In genomic region chr2:85601771-85602475, GRCh38 we compare ENCODE assay signal across 1 cellular context.
A peak's percentile ranks its signal among the peaks of the same experiment; 100 is the strongest.
TF ChIP-seq lines count a peak whose summit lies in the region.

No MANE protein-coding gene starts in this region.

TF ChIP-seq in HepG2, 621 proteins besides CTCF, POLR2A, EP300 and RAD21 (continued from another document and continues in another):
- TF ChIP-seq, protein P1, sequence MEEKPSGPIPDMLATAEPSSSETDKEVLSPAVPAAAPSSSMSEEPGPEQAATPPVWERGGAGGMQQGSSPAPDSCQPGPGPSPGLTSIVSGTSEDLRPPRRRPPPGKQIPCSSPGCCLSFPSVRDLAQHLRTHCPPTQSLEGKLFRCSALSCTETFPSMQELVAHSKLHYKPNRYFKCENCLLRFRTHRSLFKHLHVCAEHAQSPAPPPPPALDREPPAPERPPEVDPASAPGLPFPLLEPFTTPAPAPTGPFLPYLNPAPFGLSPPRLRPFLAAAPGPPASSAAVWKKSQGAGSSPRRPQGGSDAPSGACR (CRISPR knock-in tag; IDR thresholded peaks at IDR 0.05): no peak
- no peak; the same call in 1 of the 2 replicates for TF ChIP-seq ZBTB1 (CRISPR knock-in tag; IDR thresholded peaks at IDR 0.05; ENCODE audit: borderline replicate concordance)
- TF ChIP-seq PAWR (CRISPR knock-in tag; IDR thresholded peaks at IDR 0.05; ENCODE audit: borderline replicate concordance): 0 out of 2 replicates have a peak, but pooled peaks have one; percentile 61
- TF ChIP-seq THAP8 (CRISPR knock-in tag; IDR thresholded peaks at IDR 0.05; ENCODE audit: borderline replicate concordance): peak; percentile 66; the same call in 1 of the 2 replicates
- no peak for TF ChIP-seq XBP1 (CRISPR knock-in tag; IDR thresholded peaks at IDR 0.05)
- TF ChIP-seq ZNF550 (CRISPR knock-in tag; IDR thresholded peaks at IDR 0.05; ENCODE audit: borderline replicate concordance): no peak
- TF ChIP-seq ZSCAN21 (CRISPR knock-in tag; IDR thresholded peaks at IDR 0.05; ENCODE audit: borderline replicate concordance): peak; percentile 74; the same call in 1 of the 2 replicates
- no peak for TF ChIP-seq ZNF549 (CRISPR knock-in tag; IDR thresholded peaks at IDR 0.05)
- TF ChIP-seq ZNF644 (CRISPR knock-in tag; IDR thresholded peaks at IDR 0.05; ENCODE audit: low read depth): no peak
- TF ChIP-seq, protein P2, sequence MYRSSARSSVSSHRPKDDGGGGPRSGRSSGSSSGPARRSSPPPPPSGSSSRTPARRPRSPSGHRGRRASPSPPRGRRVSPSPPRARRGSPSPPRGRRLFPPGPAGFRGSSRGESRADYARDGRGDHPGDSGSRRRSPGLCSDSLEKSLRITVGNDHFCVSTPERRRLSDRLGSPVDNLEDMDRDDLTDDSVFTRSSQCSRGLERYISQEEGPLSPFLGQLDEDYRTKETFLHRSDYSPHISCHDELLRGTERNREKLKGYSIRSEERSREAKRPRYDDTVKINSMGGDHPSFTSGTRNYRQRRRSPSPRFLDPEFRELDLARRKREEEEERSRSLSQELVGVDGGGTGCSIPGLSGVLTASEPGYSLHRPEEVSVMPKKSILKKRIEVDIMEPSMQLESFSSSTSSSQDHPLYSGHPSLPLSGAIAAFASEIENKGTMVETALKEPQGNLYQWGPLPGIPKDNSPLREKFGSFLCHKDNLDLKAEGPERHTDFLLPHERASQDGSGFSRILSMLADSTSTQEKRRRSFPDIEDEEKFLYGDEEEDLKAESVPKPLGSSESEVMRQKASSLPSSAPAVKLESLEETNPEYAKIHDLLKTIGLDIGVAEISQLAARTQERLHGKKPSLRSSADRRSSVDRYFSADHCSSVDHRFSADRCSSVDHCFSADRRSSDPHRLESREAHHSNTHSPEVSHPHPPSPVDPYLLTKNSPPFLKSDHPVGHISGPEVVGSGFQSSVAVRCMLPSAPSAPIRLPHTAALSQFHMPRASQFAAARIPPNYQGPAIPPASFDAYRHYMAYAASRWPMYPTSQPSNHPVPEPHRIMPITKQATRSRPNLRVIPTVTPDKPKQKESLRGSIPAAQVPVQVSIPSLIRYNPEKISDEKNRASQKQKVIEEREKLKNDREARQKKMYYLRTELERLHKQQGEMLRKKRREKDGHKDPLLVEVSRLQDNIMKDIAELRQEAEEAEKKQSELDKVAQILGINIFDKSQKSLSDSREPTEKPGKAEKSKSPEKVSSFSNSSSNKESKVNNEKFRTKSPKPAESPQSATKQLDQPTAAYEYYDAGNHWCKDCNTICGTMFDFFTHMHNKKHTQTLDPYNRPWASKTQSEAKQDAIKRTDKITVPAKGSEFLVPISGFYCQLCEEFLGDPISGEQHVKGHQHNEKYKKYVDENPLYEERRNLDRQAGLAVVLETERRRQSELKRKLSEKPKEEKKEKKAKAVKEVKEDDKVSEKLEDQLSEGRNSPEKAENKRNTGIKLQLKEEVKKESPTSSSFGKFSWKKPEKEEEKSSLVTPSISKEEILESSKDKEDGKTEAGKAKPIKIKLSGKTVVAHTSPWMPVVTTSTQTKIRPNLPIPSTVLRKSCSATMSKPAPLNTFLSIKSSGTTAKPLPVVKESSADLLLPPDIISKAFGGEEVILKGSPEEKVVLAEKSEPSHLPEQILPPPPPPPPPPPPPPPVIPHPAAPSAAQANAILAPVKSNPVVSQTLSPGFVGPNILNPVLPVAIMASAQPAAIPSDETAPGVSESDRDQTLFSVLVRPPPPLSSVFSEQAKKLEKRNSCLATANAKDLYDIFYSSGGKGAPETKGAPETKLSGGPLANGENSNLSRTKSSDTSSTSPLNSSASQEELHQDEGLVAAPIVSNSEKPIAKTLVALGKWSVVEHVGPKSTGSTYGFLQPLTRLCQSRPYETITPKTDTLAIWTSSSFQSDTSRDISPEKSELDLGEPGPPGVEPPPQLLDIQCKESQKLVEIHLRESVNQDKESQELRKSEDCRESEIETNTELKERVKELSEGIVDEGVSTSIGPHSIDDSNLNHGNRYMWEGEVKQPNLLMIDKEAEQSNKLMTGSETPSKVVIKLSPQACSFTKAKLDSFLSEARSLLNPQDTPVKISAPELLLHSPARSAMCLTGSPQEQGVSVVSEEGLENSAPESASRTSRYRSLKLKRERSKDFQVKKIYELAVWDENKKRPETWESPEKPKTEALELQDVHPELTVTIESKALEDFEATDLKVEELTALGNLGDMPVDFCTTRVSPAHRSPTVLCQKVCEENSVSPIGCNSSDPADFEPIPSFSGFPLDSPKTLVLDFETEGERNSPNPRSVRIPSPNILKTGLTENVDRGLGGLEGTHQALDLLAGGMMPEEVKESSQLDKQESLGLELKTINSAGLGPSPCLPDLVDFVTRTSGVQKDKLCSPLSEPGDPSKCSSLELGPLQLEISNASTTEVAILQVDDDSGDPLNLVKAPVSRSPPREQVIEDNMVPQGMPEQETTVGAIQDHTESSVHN (CRISPR knock-in tag; IDR thresholded peaks at IDR 0.05): no peak
- TF ChIP-seq MLLT10 (CRISPR knock-in tag; IDR thresholded peaks at IDR 0.05): no peak
- no peak for TF ChIP-seq SCMH1 (CRISPR knock-in tag; IDR thresholded peaks at IDR 0.05; ENCODE audit: borderline replicate concordance)
- TF ChIP-seq THYN1 (CRISPR knock-in tag; IDR thresholded peaks at IDR 0.05; ENCODE audit: borderline replicate concordance, low read depth): no peak
- TF ChIP-seq GATAD1 (CRISPR knock-in tag; IDR thresholded peaks at IDR 0.05): no peak; the same call in 1 of the 2 replicates
- no peak; the same call in 1 of the 2 replicates for TF ChIP-seq FLYWCH1 (CRISPR knock-in tag; IDR thresholded peaks at IDR 0.05)
- no peak for TF ChIP-seq ZFP1 (CRISPR knock-in tag; IDR thresholded peaks at IDR 0.05)
- TF ChIP-seq ZBTB2 (CRISPR knock-in tag; IDR thresholded peaks at IDR 0.05; ENCODE audit: low read depth): no peak
- no peak for TF ChIP-seq GABPA (IDR thresholded peaks at IDR 0.05; ENCODE audit: low read depth, low read length)
- TF ChIP-seq GABPA (CRISPR knock-in tag; IDR thresholded peaks at IDR 0.05; ENCODE audit: low read depth): no peak
- TF ChIP-seq CENPX (CRISPR knock-in tag; IDR thresholded peaks at IDR 0.05): no peak
- TF ChIP-seq TRIM24 (CRISPR knock-in tag; IDR thresholded peaks at IDR 0.05): no peak
- TF ChIP-seq FOXA1 (IDR thresholded peaks at IDR 0.05): no peak
- no peak for TF ChIP-seq FOXA1 (CRISPR knock-in tag; IDR thresholded peaks at IDR 0.05)
- no peak for TF ChIP-seq RXRB (CRISPR knock-in tag; IDR thresholded peaks at IDR 0.05; ENCODE audit: borderline replicate concordance)
- TF ChIP-seq ZBTB14 (CRISPR knock-in tag; IDR thresholded peaks at IDR 0.05): 0 out of 2 replicates have a peak, but pooled peaks have one; percentile 7
- peak; percentile 8 for TF ChIP-seq TBL1XR1 (IDR thresholded peaks at IDR 0.05; ENCODE audit: borderline replicate concordance, low read length, partially characterized antibody)
- 0 out of 2 replicates have a peak, but pooled peaks have one; percentile 24 for TF ChIP-seq HIVEP1 (CRISPR knock-in tag; IDR thresholded peaks at IDR 0.05)
- 0 out of 2 replicates have a peak, but pooled peaks have one; percentile 12 for TF ChIP-seq ZNF350 (CRISPR knock-in tag; IDR thresholded peaks at IDR 0.05; ENCODE audit: borderline replicate concordance, low read depth)
- no peak for TF ChIP-seq CBX1 (IDR thresholded peaks at IDR 0.05; ENCODE audit: low read depth)
- TF ChIP-seq FOXO1 (CRISPR knock-in tag; IDR thresholded peaks at IDR 0.05): peak; percentile 70; the same call in 1 of the 2 replicates
- TF ChIP-seq SMC3 (IDR thresholded peaks at IDR 0.05; ENCODE audit: low read length): no peak
- no peak for TF ChIP-seq CEBPB (IDR thresholded peaks at IDR 0.05; ENCODE audit: borderline replicate concordance, low read depth, low read length)
- TF ChIP-seq HMGXB4 (CRISPR knock-in tag; IDR thresholded peaks at IDR 0.05; ENCODE audit: borderline replicate concordance in 1 of 2, low read depth in 1 of 2): no peak; a peak in 1 of 4 replicates
- TF ChIP-seq SRSF1 (optimal IDR thresholded peaks at IDR 0.05; ENCODE audit: low read depth, low read length): no peak
- TF ChIP-seq USF2 (IDR thresholded peaks at IDR 0.05; ENCODE audit: low read depth, low read length): no peak
- TF ChIP-seq USF2 (CRISPR knock-in tag; IDR thresholded peaks at IDR 0.05; ENCODE audit: borderline replicate concordance): no peak
- no peak for TF ChIP-seq TEAD2 (CRISPR knock-in tag; IDR thresholded peaks at IDR 0.05)
- TF ChIP-seq RARA (CRISPR knock-in tag; IDR thresholded peaks at IDR 0.05): no peak
- TF ChIP-seq ZNF335 (CRISPR knock-in tag; IDR thresholded peaks at IDR 0.05): no peak; the same call in 1 of the 2 replicates
- TF ChIP-seq ZNF121 (CRISPR knock-in tag; IDR thresholded peaks at IDR 0.05): no peak
- TF ChIP-seq ZNF839 (CRISPR knock-in tag; IDR thresholded peaks at IDR 0.05; ENCODE audit: borderline replicate concordance): no peak
- TF ChIP-seq, protein P3, sequence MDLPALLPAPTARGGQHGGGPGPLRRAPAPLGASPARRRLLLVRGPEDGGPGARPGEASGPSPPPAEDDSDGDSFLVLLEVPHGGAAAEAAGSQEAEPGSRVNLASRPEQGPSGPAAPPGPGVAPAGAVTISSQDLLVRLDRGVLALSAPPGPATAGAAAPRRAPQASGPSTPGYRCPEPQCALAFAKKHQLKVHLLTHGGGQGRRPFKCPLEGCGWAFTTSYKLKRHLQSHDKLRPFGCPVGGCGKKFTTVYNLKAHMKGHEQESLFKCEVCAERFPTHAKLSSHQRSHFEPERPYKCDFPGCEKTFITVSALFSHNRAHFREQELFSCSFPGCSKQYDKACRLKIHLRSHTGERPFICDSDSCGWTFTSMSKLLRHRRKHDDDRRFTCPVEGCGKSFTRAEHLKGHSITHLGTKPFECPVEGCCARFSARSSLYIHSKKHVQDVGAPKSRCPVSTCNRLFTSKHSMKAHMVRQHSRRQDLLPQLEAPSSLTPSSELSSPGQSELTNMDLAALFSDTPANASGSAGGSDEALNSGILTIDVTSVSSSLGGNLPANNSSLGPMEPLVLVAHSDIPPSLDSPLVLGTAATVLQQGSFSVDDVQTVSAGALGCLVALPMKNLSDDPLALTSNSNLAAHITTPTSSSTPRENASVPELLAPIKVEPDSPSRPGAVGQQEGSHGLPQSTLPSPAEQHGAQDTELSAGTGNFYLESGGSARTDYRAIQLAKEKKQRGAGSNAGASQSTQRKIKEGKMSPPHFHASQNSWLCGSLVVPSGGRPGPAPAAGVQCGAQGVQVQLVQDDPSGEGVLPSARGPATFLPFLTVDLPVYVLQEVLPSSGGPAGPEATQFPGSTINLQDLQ (CRISPR knock-in tag; IDR thresholded peaks at IDR 0.05): no peak
